1 cellular context compared by ENCODE assay signal in the genomic region with DNA sequence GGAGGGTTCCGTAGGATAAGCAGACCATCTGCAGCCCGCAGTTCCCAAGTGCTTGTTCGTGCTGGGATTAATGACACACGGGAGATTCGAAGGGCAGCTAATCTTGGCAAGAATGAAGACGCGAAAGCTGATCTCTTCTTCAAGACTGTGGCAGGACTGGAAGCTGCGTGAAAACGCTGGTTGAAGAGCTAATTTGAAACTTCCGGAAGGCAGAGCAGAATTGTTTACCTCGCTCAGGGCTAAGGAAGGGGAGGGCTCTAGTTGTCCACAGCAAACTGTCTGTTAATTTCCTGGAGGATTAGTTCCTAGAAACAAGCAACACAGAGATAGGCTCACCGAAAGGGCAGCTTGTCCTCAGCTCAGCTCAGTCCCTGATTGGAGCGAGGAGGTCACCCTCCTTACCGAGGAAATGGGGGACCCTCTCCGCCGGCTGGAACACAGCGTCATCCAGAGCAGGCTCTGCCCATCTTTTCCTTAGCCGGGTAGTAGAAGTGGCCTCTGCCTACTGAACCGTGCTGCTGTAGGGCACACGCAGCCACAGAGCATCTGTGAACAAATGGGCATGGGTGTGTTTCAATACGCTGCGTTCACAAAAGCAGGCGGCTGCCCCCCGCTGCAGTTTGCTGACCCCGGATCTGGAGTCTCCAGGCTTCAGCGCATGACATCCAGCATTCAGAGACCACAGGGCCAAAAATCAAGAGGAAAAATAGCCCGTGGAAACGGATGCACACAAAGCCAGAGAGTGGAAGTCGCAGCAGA.
TF ChIP-seq lines count a peak whose summit lies in the region.

No MANE protein-coding gene starts in this region.

TF ChIP-seq in K562, 482 proteins besides CTCF, POLR2A, EP300 and RAD21 (continued from another document and continues in another):
- TF ChIP-seq, protein P1, sequence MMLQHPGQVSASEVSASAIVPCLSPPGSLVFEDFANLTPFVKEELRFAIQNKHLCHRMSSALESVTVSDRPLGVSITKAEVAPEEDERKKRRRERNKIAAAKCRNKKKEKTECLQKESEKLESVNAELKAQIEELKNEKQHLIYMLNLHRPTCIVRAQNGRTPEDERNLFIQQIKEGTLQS (IDR thresholded peaks at IDR 0.05), result 0 out of 2 replicates have a peak, but pooled peaks have one; percentile 2
- TF ChIP-seq, protein P1 (CRISPR knock-in tag; conservative IDR thresholded peaks at IDR 0.05), result no peak
- TF ChIP-seq ZNF184 (CRISPR knock-in tag; IDR thresholded peaks at IDR 0.05), result no peak
- peak; percentile 76 for TF ChIP-seq SUPT5H (IDR thresholded peaks at IDR 0.05)
- TF ChIP-seq OTX1 (CRISPR knock-in tag; IDR thresholded peaks at IDR 0.05), result no peak
- no peak; the same call in 1 of the 2 replicates for TF ChIP-seq RB1 (IDR thresholded peaks at IDR 0.05; ENCODE audit: low read depth)
- TF ChIP-seq YY1 (IDR thresholded peaks at IDR 0.05; ENCODE audit: borderline replicate concordance in 1 of 3, control insufficient read depth in 1 of 3, extremely low read depth in 1 of 3, insufficient read depth in 3 of 3, insufficient read length in 1 of 3, insufficient replicate concordance in 2 of 3, low read depth in 1 of 3, low read length in 2 of 3), result peak in 2 of 3 experiments; percentile 61 to 83
- no peak for TF ChIP-seq NR4A1 (CRISPR knock-in tag; IDR thresholded peaks at IDR 0.05)
- peak; percentile 20; the same call in 1 of the 2 replicates for TF ChIP-seq NR4A1 (tag; IDR thresholded peaks at IDR 0.05)
- peak; percentile 42; the same call in 1 of the 2 replicates for TF ChIP-seq ZNF263 (CRISPR knock-in tag; IDR thresholded peaks at IDR 0.05; ENCODE audit: borderline replicate concordance)
- peak; percentile 4; the same call in 1 of the 2 replicates for TF ChIP-seq TAL1 (IDR thresholded peaks at IDR 0.05)
- no peak for TF ChIP-seq SPI1 (IDR thresholded peaks at IDR 0.05; ENCODE audit: borderline replicate concordance, low read depth, low read length)
- TF ChIP-seq, protein P2, sequence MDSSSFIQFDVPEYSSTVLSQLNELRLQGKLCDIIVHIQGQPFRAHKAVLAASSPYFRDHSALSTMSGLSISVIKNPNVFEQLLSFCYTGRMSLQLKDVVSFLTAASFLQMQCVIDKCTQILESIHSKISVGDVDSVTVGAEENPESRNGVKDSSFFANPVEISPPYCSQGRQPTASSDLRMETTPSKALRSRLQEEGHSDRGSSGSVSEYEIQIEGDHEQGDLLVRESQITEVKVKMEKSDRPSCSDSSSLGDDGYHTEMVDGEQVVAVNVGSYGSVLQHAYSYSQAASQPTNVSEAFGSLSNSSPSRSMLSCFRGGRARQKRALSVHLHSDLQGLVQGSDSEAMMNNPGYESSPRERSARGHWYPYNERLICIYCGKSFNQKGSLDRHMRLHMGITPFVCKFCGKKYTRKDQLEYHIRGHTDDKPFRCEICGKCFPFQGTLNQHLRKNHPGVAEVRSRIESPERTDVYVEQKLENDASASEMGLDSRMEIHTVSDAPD (CRISPR knock-in tag; IDR thresholded peaks at IDR 0.05), result no peak
- TF ChIP-seq, protein P3, sequence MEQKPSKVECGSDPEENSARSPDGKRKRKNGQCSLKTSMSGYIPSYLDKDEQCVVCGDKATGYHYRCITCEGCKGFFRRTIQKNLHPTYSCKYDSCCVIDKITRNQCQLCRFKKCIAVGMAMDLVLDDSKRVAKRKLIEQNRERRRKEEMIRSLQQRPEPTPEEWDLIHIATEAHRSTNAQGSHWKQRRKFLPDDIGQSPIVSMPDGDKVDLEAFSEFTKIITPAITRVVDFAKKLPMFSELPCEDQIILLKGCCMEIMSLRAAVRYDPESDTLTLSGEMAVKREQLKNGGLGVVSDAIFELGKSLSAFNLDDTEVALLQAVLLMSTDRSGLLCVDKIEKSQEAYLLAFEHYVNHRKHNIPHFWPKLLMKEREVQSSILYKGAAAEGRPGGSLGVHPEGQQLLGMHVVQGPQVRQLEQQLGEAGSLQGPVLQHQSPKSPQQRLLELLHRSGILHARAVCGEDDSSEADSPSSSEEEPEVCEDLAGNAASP (IDR thresholded peaks at IDR 0.05), result no peak
- TF ChIP-seq ETV5 (CRISPR knock-in tag; IDR thresholded peaks at IDR 0.05; ENCODE audit: low read depth), result peak; percentile 95
- peak; percentile 46 for TF ChIP-seq NFYB (IDR thresholded peaks at IDR 0.05; ENCODE audit: extremely low read depth, insufficient read length)
- TF ChIP-seq LEF1 (IDR thresholded peaks at IDR 0.05), result 0 out of 2 replicates have a peak, but pooled peaks have one; percentile 37
- TF ChIP-seq FOXA3 (CRISPR knock-in tag; conservative IDR thresholded peaks at IDR 0.05 in 1 of 2, IDR thresholded peaks at IDR 0.05 in 1 of 2), result no peak; a peak in 2 of 4 replicates
- no peak for TF ChIP-seq ZC3H4 (CRISPR knock-in tag; IDR thresholded peaks at IDR 0.05; ENCODE audit: borderline replicate concordance)
- peak; percentile 87 for TF ChIP-seq POLR2H (tag; IDR thresholded peaks at IDR 0.05; ENCODE audit: low read depth)
- 0 out of 2 replicates have a peak, but pooled peaks have one; percentile 10 for TF ChIP-seq HOXB6 (CRISPR knock-in tag; IDR thresholded peaks at IDR 0.05; ENCODE audit: borderline replicate concordance)
- TF ChIP-seq STAG1 (CRISPR knock-in tag; IDR thresholded peaks at IDR 0.05; ENCODE audit: borderline replicate concordance), result no peak
- no peak for TF ChIP-seq MYBL2 (IDR thresholded peaks at IDR 0.05; ENCODE audit: low read depth)
- TF ChIP-seq MYBL2 (CRISPR knock-in tag; IDR thresholded peaks at IDR 0.05; ENCODE audit: borderline replicate concordance), result no peak
- no peak for TF ChIP-seq ZNF586 (CRISPR knock-in tag; conservative IDR thresholded peaks at IDR 0.05)
- TF ChIP-seq, protein P4, sequence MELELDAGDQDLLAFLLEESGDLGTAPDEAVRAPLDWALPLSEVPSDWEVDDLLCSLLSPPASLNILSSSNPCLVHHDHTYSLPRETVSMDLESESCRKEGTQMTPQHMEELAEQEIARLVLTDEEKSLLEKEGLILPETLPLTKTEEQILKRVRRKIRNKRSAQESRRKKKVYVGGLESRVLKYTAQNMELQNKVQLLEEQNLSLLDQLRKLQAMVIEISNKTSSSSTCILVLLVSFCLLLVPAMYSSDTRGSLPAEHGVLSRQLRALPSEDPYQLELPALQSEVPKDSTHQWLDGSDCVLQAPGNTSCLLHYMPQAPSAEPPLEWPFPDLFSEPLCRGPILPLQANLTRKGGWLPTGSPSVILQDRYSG (tag; conservative IDR thresholded peaks at IDR 0.05; ENCODE audit: low read depth), result 0 out of 2 replicates have a peak, but pooled peaks have one; percentile 13
- TF ChIP-seq, protein P5, sequence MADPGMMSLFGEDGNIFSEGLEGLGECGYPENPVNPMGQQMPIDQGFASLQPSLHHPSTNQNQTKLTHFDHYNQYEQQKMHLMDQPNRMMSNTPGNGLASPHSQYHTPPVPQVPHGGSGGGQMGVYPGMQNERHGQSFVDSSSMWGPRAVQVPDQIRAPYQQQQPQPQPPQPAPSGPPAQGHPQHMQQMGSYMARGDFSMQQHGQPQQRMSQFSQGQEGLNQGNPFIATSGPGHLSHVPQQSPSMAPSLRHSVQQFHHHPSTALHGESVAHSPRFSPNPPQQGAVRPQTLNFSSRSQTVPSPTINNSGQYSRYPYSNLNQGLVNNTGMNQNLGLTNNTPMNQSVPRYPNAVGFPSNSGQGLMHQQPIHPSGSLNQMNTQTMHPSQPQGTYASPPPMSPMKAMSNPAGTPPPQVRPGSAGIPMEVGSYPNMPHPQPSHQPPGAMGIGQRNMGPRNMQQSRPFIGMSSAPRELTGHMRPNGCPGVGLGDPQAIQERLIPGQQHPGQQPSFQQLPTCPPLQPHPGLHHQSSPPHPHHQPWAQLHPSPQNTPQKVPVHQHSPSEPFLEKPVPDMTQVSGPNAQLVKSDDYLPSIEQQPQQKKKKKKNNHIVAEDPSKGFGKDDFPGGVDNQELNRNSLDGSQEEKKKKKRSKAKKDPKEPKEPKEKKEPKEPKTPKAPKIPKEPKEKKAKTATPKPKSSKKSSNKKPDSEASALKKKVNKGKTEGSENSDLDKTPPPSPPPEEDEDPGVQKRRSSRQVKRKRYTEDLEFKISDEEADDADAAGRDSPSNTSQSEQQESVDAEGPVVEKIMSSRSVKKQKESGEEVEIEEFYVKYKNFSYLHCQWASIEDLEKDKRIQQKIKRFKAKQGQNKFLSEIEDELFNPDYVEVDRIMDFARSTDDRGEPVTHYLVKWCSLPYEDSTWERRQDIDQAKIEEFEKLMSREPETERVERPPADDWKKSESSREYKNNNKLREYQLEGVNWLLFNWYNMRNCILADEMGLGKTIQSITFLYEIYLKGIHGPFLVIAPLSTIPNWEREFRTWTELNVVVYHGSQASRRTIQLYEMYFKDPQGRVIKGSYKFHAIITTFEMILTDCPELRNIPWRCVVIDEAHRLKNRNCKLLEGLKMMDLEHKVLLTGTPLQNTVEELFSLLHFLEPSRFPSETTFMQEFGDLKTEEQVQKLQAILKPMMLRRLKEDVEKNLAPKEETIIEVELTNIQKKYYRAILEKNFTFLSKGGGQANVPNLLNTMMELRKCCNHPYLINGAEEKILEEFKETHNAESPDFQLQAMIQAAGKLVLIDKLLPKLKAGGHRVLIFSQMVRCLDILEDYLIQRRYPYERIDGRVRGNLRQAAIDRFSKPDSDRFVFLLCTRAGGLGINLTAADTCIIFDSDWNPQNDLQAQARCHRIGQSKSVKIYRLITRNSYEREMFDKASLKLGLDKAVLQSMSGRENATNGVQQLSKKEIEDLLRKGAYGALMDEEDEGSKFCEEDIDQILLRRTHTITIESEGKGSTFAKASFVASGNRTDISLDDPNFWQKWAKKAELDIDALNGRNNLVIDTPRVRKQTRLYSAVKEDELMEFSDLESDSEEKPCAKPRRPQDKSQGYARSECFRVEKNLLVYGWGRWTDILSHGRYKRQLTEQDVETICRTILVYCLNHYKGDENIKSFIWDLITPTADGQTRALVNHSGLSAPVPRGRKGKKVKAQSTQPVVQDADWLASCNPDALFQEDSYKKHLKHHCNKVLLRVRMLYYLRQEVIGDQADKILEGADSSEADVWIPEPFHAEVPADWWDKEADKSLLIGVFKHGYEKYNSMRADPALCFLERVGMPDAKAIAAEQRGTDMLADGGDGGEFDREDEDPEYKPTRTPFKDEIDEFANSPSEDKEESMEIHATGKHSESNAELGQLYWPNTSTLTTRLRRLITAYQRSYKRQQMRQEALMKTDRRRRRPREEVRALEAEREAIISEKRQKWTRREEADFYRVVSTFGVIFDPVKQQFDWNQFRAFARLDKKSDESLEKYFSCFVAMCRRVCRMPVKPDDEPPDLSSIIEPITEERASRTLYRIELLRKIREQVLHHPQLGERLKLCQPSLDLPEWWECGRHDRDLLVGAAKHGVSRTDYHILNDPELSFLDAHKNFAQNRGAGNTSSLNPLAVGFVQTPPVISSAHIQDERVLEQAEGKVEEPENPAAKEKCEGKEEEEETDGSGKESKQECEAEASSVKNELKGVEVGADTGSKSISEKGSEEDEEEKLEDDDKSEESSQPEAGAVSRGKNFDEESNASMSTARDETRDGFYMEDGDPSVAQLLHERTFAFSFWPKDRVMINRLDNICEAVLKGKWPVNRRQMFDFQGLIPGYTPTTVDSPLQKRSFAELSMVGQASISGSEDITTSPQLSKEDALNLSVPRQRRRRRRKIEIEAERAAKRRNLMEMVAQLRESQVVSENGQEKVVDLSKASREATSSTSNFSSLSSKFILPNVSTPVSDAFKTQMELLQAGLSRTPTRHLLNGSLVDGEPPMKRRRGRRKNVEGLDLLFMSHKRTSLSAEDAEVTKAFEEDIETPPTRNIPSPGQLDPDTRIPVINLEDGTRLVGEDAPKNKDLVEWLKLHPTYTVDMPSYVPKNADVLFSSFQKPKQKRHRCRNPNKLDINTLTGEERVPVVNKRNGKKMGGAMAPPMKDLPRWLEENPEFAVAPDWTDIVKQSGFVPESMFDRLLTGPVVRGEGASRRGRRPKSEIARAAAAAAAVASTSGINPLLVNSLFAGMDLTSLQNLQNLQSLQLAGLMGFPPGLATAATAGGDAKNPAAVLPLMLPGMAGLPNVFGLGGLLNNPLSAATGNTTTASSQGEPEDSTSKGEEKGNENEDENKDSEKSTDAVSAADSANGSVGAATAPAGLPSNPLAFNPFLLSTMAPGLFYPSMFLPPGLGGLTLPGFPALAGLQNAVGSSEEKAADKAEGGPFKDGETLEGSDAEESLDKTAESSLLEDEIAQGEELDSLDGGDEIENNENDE (IDR thresholded peaks at IDR 0.05; ENCODE audit: low read depth, low read length), result no peak
- TF ChIP-seq TAF1 (IDR thresholded peaks at IDR 0.05; ENCODE audit: control insufficient read depth, extremely low read depth, insufficient read depth, low read length, severe bottlenecking), result peak; percentile 65
- no peak for TF ChIP-seq MAFF (IDR thresholded peaks at IDR 0.05; ENCODE audit: low read length)
- no peak for TF ChIP-seq FOXJ2 (tag; IDR thresholded peaks at IDR 0.05)
- no peak for TF ChIP-seq BMI1 (IDR thresholded peaks at IDR 0.05; ENCODE audit: low read length)
- no peak for TF ChIP-seq EWSR1 (IDR thresholded peaks at IDR 0.05; ENCODE audit: borderline replicate concordance, low read depth, partially characterized antibody)
- TF ChIP-seq, protein P6, sequence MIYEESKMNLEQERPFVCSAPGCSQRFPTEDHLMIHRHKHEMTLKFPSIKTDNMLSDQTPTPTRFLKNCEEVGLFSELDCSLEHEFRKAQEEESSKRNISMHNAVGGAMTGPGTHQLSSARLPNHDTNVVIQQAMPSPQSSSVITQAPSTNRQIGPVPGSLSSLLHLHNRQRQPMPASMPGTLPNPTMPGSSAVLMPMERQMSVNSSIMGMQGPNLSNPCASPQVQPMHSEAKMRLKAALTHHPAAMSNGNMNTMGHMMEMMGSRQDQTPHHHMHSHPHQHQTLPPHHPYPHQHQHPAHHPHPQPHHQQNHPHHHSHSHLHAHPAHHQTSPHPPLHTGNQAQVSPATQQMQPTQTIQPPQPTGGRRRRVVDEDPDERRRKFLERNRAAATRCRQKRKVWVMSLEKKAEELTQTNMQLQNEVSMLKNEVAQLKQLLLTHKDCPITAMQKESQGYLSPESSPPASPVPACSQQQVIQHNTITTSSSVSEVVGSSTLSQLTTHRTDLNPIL (CRISPR knock-in tag; IDR thresholded peaks at IDR 0.05), result no peak
- no peak for TF ChIP-seq ZNF41 (CRISPR knock-in tag; conservative IDR thresholded peaks at IDR 0.05)
- TF ChIP-seq, protein P7, sequence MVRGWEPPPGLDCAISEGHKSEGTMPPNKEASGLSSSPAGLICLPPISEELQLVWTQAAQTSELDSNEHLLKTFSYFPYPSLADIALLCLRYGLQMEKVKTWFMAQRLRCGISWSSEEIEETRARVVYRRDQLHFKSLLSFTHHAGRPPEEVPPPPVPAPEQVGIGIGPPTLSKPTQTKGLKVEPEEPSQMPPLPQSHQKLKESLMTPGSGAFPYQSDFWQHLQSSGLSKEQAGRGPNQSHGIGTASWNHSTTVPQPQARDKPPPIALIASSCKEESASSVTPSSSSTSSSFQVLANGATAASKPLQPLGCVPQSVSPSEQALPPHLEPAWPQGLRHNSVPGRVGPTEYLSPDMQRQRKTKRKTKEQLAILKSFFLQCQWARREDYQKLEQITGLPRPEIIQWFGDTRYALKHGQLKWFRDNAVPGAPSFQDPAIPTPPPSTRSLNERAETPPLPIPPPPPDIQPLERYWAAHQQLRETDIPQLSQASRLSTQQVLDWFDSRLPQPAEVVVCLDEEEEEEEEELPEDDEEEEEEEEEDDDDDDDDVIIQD (CRISPR knock-in tag; IDR thresholded peaks at IDR 0.05), result no peak
- no peak for TF ChIP-seq DACH1 (IDR thresholded peaks at IDR 0.05; ENCODE audit: partially characterized antibody)
- no peak for TF ChIP-seq ZNF274 (IDR thresholded peaks at IDR 0.05; ENCODE audit: borderline replicate concordance, low read depth, low read length)
